Comparison of ENCODE assay signal across 19 cellular contexts in the genomic region with DNA sequence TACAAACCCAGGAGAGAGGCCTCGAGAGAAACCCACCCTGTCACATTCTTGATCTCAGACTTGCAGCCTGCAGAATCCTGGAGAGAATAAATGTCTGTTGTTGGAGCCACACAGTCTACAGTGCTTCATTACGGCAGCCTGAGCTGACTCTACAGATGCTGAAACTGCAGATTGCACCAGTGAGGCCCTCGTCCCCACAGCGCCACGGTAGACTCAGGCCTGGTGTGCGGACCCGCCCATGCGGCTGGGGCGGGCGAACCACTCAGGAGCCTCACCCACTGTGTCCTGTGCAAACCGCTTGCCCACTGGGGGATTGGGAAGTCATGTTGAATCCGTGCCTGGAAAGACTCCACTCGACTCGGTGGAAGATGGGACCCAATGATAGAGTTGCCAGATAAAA.
"Had no signal": no experiment of that assay in that cellular context is flagged by ENCODE, and none has a peak within 500 bp of the region (broad histone marks: within the 10 kb centered on the region; RNA-seq: fewer than 3 reads in every experiment).

No MANE protein-coding gene starts in this region.

- H3K4me3 ChIP-seq: gastrocnemius medialis, lung, pancreas, prostate gland, right lobe of liver, skin epidermis had no signal

- DNase-seq: dermis blood vessel endothelial cell; effector CD4-positive, alpha-beta T cell; kidney; left ventricle myocardium superior; mesenchymal stem cell; naive B cell; occipital lobe; pancreas; stimulated activated CD4-positive, alpha-beta T cell treated with anti-CD3 and anti-CD28 coated beads, Interleukin-2, amount 100 ng/mL, for 24 hours; stimulated activated CD4-positive, alpha-beta T cell treated with anti-CD3 and anti-CD28 coated beads, Interleukin-4, amount 100 ng/mL, for 4 hours; stimulated activated naive B cell treated with anti-CD40 and anti-IgM and Interleukin-4, amounts not matched to agents 10 μg/mL and 1 μg/mL and 100 μg/mL, for 72 hours; stimulated activated naive CD8-positive, alpha-beta T cell treated with anti-CD3 and anti-CD28 coated beads, Interleukin-15, amount 100 ng/mL, for 72 hours; substantia nigra; trophoblast cell had no signal

- H3K36me3 ChIP-seq: gastrocnemius medialis, pancreas, prostate gland, right lobe of liver had no signal

- H3K27me3 ChIP-seq: gastrocnemius medialis, pancreas, right lobe of liver had no signal

- H3K27ac ChIP-seq: pancreas, prostate gland, right lobe of liver had no signal

- H3K9me3 ChIP-seq: gastrocnemius medialis, pancreas, prostate gland, right lobe of liver had no signal

- H3K4me1 ChIP-seq: gastrocnemius medialis, pancreas, prostate gland, right lobe of liver had no signal

- ATAC-seq: right lobe of liver; stimulated activated naive B cell treated with anti-CD40 and anti-IgM and Interleukin-4, amounts not matched to agents 10 μg/mL and 1 μg/mL and 100 μg/mL, for 72 hours; stimulated activated naive CD8-positive, alpha-beta T cell treated with anti-CD3 and anti-CD28 coated beads, Interleukin-15, amount 100 ng/mL, for 72 hours had no signal
